In the genomic region with DNA sequence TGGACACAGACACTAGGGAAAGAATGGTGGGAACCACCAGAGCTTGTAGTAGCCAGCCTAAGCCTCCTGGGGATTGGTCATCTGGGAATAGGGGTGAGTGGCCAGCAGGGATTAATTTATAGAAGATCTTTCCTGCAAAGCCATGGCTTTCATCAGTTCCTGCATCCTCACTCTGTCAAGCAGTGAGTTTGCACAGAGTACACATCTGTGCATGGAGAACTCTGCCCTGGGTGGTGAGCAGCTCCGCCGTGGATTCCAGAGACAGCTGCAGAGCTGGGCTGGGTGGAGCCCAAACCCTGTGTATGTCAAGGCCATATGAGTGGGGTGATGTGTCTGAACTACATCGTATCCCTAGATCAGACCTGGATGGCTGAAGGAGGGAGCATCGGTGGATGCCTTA, we compare ENCODE assay signal across 15 cellular contexts.
"Had no signal": no experiment of that assay in that cellular context is flagged by ENCODE, and none has a peak within 500 bp of the region (broad histone marks: within the 10 kb centered on the region; RNA-seq: fewer than 3 reads in every experiment).

No MANE protein-coding gene starts in this region.

- H3K4me2 ChIP-seq: hepatocyte had no signal

- H3K27me3 ChIP-seq: body of pancreas, hepatocyte, transverse colon had no signal

- H3K36me3 ChIP-seq: transverse colon had no signal

- H3K9me3 ChIP-seq: body of pancreas, transverse colon had no signal

- H2AFZ ChIP-seq: hepatocyte had no signal

- H3K27ac ChIP-seq: body of pancreas, hepatocyte, transverse colon had no signal

- H3K79me2 ChIP-seq: hepatocyte had no signal

- H3K4me3 ChIP-seq: body of pancreas, hepatocyte, transverse colon had no signal

- DNase-seq: activated CD4-positive, alpha-beta T cell treated with anti-CD3 and anti-CD28 coated beads for 4 hours; activated CD8-positive, alpha-beta T cell treated with anti-CD3 and anti-CD28 coated beads for 36 hours; activated effector memory CD4-positive, alpha-beta T cell treated with anti-CD3 and anti-CD28 coated beads, Interleukin-2, amount 50 U/mL, for 16 hours; activated T-cell treated with anti-CD3 and anti-CD28 coated beads, Interleukin-2, amount 50 U/mL, for 4 hours; amniotic stem cell; body of pancreas; effector CD8-positive, alpha-beta T cell; islet precursor cell; natural killer cell; retina; stimulated activated CD4-positive, alpha-beta T cell treated with anti-CD3 and anti-CD28 coated beads, Interleukin-4, amount 100 ng/mL, for 24 hours; stimulated activated naive CD4-positive, alpha-beta T cell treated with Interleukin-2 at 50 U/mL for 16 hours; substantia nigra; transverse colon had no signal
